Comparison of ENCODE assay signal across 1 cellular context in the genomic region with DNA sequence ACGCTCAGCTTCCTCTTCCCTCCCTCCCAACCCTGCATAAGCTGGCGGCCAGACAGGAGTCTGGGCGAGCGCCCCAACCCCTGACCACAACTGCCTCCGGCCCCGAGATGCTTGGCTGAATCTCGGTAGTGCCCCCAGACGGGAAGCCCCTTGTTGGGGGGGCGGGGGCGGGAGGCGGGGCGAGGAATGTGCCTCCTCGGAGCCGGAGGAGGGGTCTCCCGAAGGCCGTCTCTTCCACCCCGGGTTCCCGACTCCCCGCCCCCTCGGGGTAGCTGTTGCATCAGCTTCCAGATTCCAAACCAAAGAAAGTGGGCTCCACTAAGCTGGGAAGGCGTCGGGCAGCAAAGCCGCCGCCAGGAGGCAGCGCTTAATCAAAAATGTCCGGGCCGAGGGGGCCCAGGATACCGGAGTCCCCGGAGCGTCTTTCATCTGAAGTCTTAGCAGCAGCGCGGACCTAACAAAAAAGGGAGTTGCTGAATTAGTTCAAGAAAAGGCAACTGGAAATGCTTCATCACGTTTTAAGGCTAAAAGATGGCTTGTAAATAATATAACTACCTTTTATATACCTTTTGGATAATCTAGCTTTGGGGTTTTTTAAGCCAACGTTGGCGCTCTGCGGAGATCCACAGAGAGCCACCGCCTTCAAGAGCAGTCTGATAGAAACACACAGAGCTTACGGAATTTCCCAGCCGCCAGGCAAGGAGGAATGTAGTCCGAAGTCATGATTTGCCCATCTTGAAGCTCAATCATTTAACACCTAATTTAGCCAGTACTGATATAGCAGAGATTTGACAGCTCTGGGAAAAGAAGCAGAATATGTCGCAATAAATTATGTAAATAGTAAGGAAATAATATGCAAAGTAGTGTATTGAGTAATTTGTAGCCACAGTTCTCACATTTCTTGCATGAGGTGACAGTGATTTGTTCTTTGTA.
TF ChIP-seq lines count a peak whose summit lies in the region.

No MANE protein-coding gene starts in this region.

TF ChIP-seq in HepG2, 621 proteins besides CTCF, POLR2A, EP300 and RAD21 (continued from another document and continues in another):
- TF ChIP-seq, protein P1, sequence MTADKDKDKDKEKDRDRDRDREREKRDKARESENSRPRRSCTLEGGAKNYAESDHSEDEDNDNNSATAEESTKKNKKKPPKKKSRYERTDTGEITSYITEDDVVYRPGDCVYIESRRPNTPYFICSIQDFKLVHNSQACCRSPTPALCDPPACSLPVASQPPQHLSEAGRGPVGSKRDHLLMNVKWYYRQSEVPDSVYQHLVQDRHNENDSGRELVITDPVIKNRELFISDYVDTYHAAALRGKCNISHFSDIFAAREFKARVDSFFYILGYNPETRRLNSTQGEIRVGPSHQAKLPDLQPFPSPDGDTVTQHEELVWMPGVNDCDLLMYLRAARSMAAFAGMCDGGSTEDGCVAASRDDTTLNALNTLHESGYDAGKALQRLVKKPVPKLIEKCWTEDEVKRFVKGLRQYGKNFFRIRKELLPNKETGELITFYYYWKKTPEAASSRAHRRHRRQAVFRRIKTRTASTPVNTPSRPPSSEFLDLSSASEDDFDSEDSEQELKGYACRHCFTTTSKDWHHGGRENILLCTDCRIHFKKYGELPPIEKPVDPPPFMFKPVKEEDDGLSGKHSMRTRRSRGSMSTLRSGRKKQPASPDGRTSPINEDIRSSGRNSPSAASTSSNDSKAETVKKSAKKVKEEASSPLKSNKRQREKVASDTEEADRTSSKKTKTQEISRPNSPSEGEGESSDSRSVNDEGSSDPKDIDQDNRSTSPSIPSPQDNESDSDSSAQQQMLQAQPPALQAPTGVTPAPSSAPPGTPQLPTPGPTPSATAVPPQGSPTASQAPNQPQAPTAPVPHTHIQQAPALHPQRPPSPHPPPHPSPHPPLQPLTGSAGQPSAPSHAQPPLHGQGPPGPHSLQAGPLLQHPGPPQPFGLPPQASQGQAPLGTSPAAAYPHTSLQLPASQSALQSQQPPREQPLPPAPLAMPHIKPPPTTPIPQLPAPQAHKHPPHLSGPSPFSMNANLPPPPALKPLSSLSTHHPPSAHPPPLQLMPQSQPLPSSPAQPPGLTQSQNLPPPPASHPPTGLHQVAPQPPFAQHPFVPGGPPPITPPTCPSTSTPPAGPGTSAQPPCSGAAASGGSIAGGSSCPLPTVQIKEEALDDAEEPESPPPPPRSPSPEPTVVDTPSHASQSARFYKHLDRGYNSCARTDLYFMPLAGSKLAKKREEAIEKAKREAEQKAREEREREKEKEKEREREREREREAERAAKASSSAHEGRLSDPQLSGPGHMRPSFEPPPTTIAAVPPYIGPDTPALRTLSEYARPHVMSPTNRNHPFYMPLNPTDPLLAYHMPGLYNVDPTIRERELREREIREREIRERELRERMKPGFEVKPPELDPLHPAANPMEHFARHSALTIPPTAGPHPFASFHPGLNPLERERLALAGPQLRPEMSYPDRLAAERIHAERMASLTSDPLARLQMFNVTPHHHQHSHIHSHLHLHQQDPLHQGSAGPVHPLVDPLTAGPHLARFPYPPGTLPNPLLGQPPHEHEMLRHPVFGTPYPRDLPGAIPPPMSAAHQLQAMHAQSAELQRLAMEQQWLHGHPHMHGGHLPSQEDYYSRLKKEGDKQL (CRISPR knock-in tag; IDR thresholded peaks at IDR 0.05; ENCODE audit: low read depth): no peak
- TF ChIP-seq, protein P2, sequence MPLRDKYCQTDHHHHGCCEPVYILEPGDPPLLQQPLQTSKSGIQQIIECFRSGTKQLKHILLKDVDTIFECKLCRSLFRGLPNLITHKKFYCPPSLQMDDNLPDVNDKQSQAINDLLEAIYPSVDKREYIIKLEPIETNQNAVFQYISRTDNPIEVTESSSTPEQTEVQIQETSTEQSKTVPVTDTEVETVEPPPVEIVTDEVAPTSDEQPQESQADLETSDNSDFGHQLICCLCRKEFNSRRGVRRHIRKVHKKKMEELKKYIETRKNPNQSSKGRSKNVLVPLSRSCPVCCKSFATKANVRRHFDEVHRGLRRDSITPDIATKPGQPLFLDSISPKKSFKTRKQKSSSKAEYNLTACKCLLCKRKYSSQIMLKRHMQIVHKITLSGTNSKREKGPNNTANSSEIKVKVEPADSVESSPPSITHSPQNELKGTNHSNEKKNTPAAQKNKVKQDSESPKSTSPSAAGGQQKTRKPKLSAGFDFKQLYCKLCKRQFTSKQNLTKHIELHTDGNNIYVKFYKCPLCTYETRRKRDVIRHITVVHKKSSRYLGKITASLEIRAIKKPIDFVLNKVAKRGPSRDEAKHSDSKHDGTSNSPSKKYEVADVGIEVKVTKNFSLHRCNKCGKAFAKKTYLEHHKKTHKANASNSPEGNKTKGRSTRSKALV (CRISPR knock-in tag; IDR thresholded peaks at IDR 0.05): no peak; the same call in 1 of the 2 replicates
- TF ChIP-seq ZNF737 (CRISPR knock-in tag; IDR thresholded peaks at IDR 0.05; ENCODE audit: borderline replicate concordance): no peak
- TF ChIP-seq, protein P3, sequence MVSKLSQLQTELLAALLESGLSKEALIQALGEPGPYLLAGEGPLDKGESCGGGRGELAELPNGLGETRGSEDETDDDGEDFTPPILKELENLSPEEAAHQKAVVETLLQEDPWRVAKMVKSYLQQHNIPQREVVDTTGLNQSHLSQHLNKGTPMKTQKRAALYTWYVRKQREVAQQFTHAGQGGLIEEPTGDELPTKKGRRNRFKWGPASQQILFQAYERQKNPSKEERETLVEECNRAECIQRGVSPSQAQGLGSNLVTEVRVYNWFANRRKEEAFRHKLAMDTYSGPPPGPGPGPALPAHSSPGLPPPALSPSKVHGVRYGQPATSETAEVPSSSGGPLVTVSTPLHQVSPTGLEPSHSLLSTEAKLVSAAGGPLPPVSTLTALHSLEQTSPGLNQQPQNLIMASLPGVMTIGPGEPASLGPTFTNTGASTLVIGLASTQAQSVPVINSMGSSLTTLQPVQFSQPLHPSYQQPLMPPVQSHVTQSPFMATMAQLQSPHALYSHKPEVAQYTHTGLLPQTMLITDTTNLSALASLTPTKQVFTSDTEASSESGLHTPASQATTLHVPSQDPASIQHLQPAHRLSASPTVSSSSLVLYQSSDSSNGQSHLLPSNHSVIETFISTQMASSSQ (IDR thresholded peaks at IDR 0.05; ENCODE audit: low read depth): no peak
- TF ChIP-seq, protein P3 (CRISPR knock-in tag; IDR thresholded peaks at IDR 0.05; ENCODE audit: borderline replicate concordance): no peak
- TF ChIP-seq ZNF430 (CRISPR knock-in tag; IDR thresholded peaks at IDR 0.05): peak; percentile 77; the same call in 1 of the 2 replicates
- TF ChIP-seq ARID2 (CRISPR knock-in tag; IDR thresholded peaks at IDR 0.05; ENCODE audit: borderline replicate concordance): no peak
- TF ChIP-seq, protein P4, sequence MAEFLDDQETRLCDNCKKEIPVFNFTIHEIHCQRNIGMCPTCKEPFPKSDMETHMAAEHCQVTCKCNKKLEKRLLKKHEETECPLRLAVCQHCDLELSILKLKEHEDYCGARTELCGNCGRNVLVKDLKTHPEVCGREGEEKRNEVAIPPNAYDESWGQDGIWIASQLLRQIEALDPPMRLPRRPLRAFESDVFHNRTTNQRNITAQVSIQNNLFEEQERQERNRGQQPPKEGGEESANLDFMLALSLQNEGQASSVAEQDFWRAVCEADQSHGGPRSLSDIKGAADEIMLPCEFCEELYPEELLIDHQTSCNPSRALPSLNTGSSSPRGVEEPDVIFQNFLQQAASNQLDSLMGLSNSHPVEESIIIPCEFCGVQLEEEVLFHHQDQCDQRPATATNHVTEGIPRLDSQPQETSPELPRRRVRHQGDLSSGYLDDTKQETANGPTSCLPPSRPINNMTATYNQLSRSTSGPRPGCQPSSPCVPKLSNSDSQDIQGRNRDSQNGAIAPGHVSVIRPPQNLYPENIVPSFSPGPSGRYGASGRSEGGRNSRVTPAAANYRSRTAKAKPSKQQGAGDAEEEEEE (CRISPR knock-in tag; IDR thresholded peaks at IDR 0.05; ENCODE audit: borderline replicate concordance): no peak
- no peak for TF ChIP-seq CENPT (CRISPR knock-in tag; IDR thresholded peaks at IDR 0.05; ENCODE audit: low read depth)
- TF ChIP-seq ZSCAN25 (CRISPR knock-in tag; IDR thresholded peaks at IDR 0.05): no peak
- TF ChIP-seq ZNF317 (CRISPR knock-in tag; IDR thresholded peaks at IDR 0.05): peak; percentile 55; the same call in 1 of the 2 replicates
- TF ChIP-seq HMG20B (CRISPR knock-in tag; conservative IDR thresholded peaks at IDR 0.05): no peak
- TF ChIP-seq, protein P5, sequence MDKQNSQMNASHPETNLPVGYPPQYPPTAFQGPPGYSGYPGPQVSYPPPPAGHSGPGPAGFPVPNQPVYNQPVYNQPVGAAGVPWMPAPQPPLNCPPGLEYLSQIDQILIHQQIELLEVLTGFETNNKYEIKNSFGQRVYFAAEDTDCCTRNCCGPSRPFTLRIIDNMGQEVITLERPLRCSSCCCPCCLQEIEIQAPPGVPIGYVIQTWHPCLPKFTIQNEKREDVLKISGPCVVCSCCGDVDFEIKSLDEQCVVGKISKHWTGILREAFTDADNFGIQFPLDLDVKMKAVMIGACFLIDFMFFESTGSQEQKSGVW (CRISPR knock-in tag; IDR thresholded peaks at IDR 0.05; ENCODE audit: borderline replicate concordance): no peak
- no peak for TF ChIP-seq ZNF282 (IDR thresholded peaks at IDR 0.05; ENCODE audit: partially characterized antibody)
- TF ChIP-seq, protein P6, sequence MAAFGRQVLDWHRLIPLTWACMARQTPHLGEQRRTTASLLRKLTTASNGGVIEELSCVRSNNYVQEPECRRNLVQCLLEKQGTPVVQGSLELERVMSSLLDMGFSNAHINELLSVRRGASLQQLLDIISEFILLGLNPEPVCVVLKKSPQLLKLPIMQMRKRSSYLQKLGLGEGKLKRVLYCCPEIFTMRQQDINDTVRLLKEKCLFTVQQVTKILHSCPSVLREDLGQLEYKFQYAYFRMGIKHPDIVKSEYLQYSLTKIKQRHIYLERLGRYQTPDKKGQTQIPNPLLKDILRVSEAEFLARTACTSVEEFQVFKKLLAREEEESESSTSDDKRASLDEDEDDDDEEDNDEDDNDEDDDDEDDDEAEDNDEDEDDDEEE (CRISPR knock-in tag; IDR thresholded peaks at IDR 0.05): no peak
- peak; percentile 46 for TF ChIP-seq MED1 (CRISPR knock-in tag; IDR thresholded peaks at IDR 0.05)
- peak; percentile 82 for TF ChIP-seq ZNF124 (CRISPR knock-in tag; IDR thresholded peaks at IDR 0.05)
- no peak for TF ChIP-seq PLRG1 (conservative IDR thresholded peaks at IDR 0.05)
- TF ChIP-seq, protein P7, sequence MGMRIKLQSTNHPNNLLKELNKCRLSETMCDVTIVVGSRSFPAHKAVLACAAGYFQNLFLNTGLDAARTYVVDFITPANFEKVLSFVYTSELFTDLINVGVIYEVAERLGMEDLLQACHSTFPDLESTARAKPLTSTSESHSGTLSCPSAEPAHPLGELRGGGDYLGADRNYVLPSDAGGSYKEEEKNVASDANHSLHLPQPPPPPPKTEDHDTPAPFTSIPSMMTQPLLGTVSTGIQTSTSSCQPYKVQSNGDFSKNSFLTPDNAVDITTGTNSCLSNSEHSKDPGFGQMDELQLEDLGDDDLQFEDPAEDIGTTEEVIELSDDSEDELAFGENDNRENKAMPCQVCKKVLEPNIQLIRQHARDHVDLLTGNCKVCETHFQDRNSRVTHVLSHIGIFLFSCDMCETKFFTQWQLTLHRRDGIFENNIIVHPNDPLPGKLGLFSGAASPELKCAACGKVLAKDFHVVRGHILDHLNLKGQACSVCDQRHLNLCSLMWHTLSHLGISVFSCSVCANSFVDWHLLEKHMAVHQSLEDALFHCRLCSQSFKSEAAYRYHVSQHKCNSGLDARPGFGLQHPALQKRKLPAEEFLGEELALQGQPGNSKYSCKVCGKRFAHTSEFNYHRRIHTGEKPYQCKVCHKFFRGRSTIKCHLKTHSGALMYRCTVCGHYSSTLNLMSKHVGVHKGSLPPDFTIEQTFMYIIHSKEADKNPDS (CRISPR knock-in tag; IDR thresholded peaks at IDR 0.05): no peak
- TF ChIP-seq ZNF644 (CRISPR knock-in tag; IDR thresholded peaks at IDR 0.05; ENCODE audit: low read depth): peak; percentile 68; the same call in 1 of the 2 replicates
- no peak for TF ChIP-seq SRSF9 (IDR thresholded peaks at IDR 0.05; ENCODE audit: borderline replicate concordance, insufficient read depth, low read depth, low read length, poor library complexity, severe bottlenecking)
- no peak; the same call in 1 of the 2 replicates for TF ChIP-seq KMT2B (CRISPR knock-in tag; IDR thresholded peaks at IDR 0.05)
- TF ChIP-seq, protein P8, sequence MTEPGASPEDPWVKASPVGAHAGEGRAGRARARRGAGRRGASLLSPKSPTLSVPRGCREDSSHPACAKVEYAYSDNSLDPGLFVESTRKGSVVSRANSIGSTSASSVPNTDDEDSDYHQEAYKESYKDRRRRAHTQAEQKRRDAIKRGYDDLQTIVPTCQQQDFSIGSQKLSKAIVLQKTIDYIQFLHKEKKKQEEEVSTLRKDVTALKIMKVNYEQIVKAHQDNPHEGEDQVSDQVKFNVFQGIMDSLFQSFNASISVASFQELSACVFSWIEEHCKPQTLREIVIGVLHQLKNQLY (CRISPR knock-in tag; IDR thresholded peaks at IDR 0.05): no peak
- no peak for TF ChIP-seq SOX6 (IDR thresholded peaks at IDR 0.05)
- TF ChIP-seq SOX6 (CRISPR knock-in tag; IDR thresholded peaks at IDR 0.05): no peak; the same call in 1 of the 2 replicates
- peak; percentile 8; the same call in 1 of the 2 replicates for TF ChIP-seq ZNF768 (CRISPR knock-in tag; IDR thresholded peaks at IDR 0.05)
- no peak for TF ChIP-seq PRPF4 (IDR thresholded peaks at IDR 0.05; ENCODE audit: low read depth, low read length, poor library complexity, severe bottlenecking)
- TF ChIP-seq, protein P9, sequence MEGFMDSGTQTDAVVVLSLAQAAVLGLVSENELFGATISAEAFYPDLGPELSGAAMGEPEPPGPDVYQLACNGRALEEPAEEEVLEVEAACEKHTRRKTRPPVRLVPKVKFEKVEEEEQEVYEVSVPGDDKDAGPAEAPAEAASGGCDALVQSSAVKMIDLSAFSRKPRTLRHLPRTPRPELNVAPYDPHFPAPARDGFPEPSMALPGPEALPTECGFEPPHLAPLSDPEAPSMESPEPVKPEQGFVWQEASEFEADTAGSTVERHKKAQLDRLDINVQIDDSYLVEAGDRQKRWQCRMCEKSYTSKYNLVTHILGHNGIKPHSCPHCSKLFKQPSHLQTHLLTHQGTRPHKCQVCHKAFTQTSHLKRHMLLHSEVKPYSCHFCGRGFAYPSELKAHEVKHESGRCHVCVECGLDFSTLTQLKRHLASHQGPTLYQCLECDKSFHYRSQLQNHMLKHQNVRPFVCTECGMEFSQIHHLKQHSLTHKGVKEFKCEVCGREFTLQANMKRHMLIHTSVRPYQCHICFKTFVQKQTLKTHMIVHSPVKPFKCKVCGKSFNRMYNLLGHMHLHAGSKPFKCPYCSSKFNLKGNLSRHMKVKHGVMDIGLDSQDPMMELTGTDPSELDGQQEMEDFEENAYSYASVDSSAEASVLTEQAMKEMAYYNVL (CRISPR knock-in tag; IDR thresholded peaks at IDR 0.05; ENCODE audit: borderline replicate concordance): no peak
- TF ChIP-seq ZSCAN30 (CRISPR knock-in tag; IDR thresholded peaks at IDR 0.05): no peak
- TF ChIP-seq MXI1 (IDR thresholded peaks at IDR 0.05; ENCODE audit: borderline replicate concordance, low read depth, low read length): peak; percentile 17; the same call in 1 of the 3 replicates
- 0 out of 2 replicates have a peak, but pooled peaks have one; percentile 15 for TF ChIP-seq FOXM1 (CRISPR knock-in tag; IDR thresholded peaks at IDR 0.05)
- TF ChIP-seq SMAD9 (CRISPR knock-in tag; IDR thresholded peaks at IDR 0.05): no peak
